1 cellular context compared by ENCODE assay signal in genomic region chr14:104722938-104723650, GRCh38.
TF ChIP-seq lines count a peak whose summit lies in the region.

No MANE protein-coding gene starts in this region.

TF ChIP-seq in GM12878, 131 proteins besides CTCF, POLR2A, EP300 and RAD21:
- TF ChIP-seq BCLAF1 (IDR thresholded peaks at IDR 0.05), result no peak
- TF ChIP-seq ZNF207 (IDR thresholded peaks at IDR 0.05; ENCODE audit: borderline replicate concordance), result no peak
- TF ChIP-seq ZBTB11 (CRISPR knock-in tag; IDR thresholded peaks at IDR 0.05), result no peak
- no peak for TF ChIP-seq ESRRA (IDR thresholded peaks at IDR 0.05; ENCODE audit: low read length)
- TF ChIP-seq CEBPZ (IDR thresholded peaks at IDR 0.05; ENCODE audit: low read depth, low read length), result no peak
- TF ChIP-seq EED (IDR thresholded peaks at IDR 0.05; ENCODE audit: low read depth), result no peak
- no peak for TF ChIP-seq CEBPB (IDR thresholded peaks at IDR 0.05; ENCODE audit: borderline replicate concordance in 1 of 2, low read depth in 2 of 2, low read length in 2 of 2)
- TF ChIP-seq PAX5 (IDR thresholded peaks at IDR 0.05; ENCODE audit: borderline replicate concordance, low read depth, low read length), result no peak
- TF ChIP-seq IRF4 (IDR thresholded peaks at IDR 0.05; ENCODE audit: low read depth, low read length), result no peak
- no peak for TF ChIP-seq STAT3 (IDR thresholded peaks at IDR 0.05; ENCODE audit: low read depth, low read length)
- TF ChIP-seq NR2C1 (IDR thresholded peaks at IDR 0.05), result no peak
- no peak for TF ChIP-seq HCFC1 (IDR thresholded peaks at IDR 0.05; ENCODE audit: low read length)
- no peak for TF ChIP-seq NFXL1 (IDR thresholded peaks at IDR 0.05; ENCODE audit: borderline replicate concordance)
- no peak for TF ChIP-seq PBX3 (IDR thresholded peaks at IDR 0.05; ENCODE audit: insufficient replicate concordance, low read depth, low read length)
- TF ChIP-seq BACH1 (IDR thresholded peaks at IDR 0.05; ENCODE audit: borderline replicate concordance), result no peak
- no peak for TF ChIP-seq ASH2L (IDR thresholded peaks at IDR 0.05; ENCODE audit: borderline replicate concordance, low read depth)
- TF ChIP-seq SUZ12 (IDR thresholded peaks at IDR 0.05; ENCODE audit: unreplicated experiment), result no peak
- no peak for TF ChIP-seq MYC (IDR thresholded peaks at IDR 0.05; ENCODE audit: insufficient read depth, insufficient read length, insufficient replicate concordance, low read length, severe bottlenecking)
